ENCODE assay signal across 11 cellular contexts in genomic region chr21:46425566-46425965, GRCh38. TPM values are rescaled to one million over a fixed set of nuclear protein-coding genes. Genes with fewer than 3 reads are reported as not detected.
A peak's percentile ranks its signal among the peaks of the same experiment; 100 is the strongest.
DNase-seq lines count a peak whose midpoint lies in the region; ATAC-seq, FAIRE-seq and TF ChIP-seq lines count a peak whose summit lies in the region.
"Had no signal": no experiment of that assay in that cellular context is flagged by ENCODE, and none has a peak within 500 bp of the region (broad histone marks: within the 10 kb centered on the region; RNA-seq: fewer than 3 reads in every experiment).

No MANE protein-coding gene starts in this region.

- H3K9me3 ChIP-seq in K562 (replicated peaks; ENCODE audit: control insufficient read depth, insufficient read depth, low read depth, low read length) = no peaks in the 10 kb centered on the region
- H3K9me3 ChIP-seq: breast epithelium had no signal

- H3K79me2 ChIP-seq in K562 (ENCODE audit: control insufficient read depth, insufficient read depth, low read length) = no peaks in the 10 kb centered on the region

- no peak overlapping the region for H2AFZ ChIP-seq in K562 (ENCODE audit: low read depth, low read length)

- no peak for FAIRE-seq in K562 (lab: Jason Lieb, UNC)

- H3K27ac Mint-ChIP-seq in IgD-negative memory B cell = peak overlapping the region in 2 of 3 donors; percentile 28 to 39
- peak overlapping the region; percentile 54 for H3K27ac Mint-ChIP-seq in activated CD4-positive, alpha-beta memory T cell treated with anti-CD3 and anti-CD28 coated beads for 36 hours

- H3K27me3 Mint-ChIP-seq in IgD-negative memory B cell = no peaks in the 10 kb centered on the region
- no peaks in the 10 kb centered on the region for H3K27me3 Mint-ChIP-seq in activated CD4-positive, alpha-beta memory T cell treated with anti-CD3 and anti-CD28 coated beads for 36 hours

- no peak overlapping the region for H3K4me2 ChIP-seq in K562 (ENCODE audit: insufficient read depth, low read length)

- DNase-seq in activated CD4-positive, alpha-beta memory T cell treated with anti-CD3 and anti-CD28 coated beads for 36 hours = peak; percentile 62
- DNase-seq in K562 (ENCODE audit: extremely low read depth in 1 of 4, low spot score in 3 of 4) (no peak), cortex of kidney (lab: John Stamatoyannopoulos, UW) (no peak)
- DNase-seq in stimulated activated CD8-positive, alpha-beta memory T cell treated with anti-CD3 and anti-CD28 coated beads, Interleukin-15, amount 100 ng/mL, for 48 hours (ENCODE audit: low read depth in 2 of 2) = peak; percentile 52 to 69
- DNase-seq: right cardiac atrium had no signal

- TF ChIP-seq POLR2A in K562 (conservative IDR thresholded peaks at IDR 0.05) = no peak

- peaks cover 1% of the 10 kb centered on the region for H3K36me3 Mint-ChIP-seq in IgD-negative memory B cell
- peaks cover 12% of the 10 kb centered on the region for H3K36me3 Mint-ChIP-seq in activated CD4-positive, alpha-beta memory T cell treated with anti-CD3 and anti-CD28 coated beads for 36 hours

- no peak for TF ChIP-seq CTCF in K562 (IDR thresholded peaks at IDR 0.05 in 2 of 3, conservative IDR thresholded peaks at IDR 0.05 in 1 of 3; ENCODE audit: insufficient read depth in 2 of 3, low read depth in 1 of 3, low read length in 3 of 3)

- no peaks in the 10 kb centered on the region for H3K4me1 Mint-ChIP-seq in IgD-negative memory B cell
- H3K4me1 Mint-ChIP-seq in activated CD4-positive, alpha-beta memory T cell treated with anti-CD3 and anti-CD28 coated beads for 36 hours (ENCODE audit: low read depth) = peaks cover 11% of the 10 kb centered on the region

- H3K9me1 ChIP-seq in K562 (ENCODE audit: control insufficient read depth, insufficient read depth, low read length) = no peaks in the 10 kb centered on the region

- POLR2A ChIA-PET in activated CD4-positive, alpha-beta memory T cell treated with anti-CD3 and anti-CD28 coated beads for 36 hours (lab: Charles Lee) = interaction anchor here (0.9 kb wide), 1 partner anchor 57 kb away, joined by 4 read pairs; no protein-coding TSS in a partner anchor
- POLR2A ChIA-PET in K562 (lab: Yijun Ruan, JAX) = interaction anchor here (0.6 to 1.3 kb wide), 2 partner anchors 8 to 107 kb away, joined by 3 read pairs; no protein-coding TSS in a partner anchor

- BruUV-seq in K562 (replicated peaks; lab: Mats Ljungman, UMichigan) = no TSS peak

- H3K27ac ChIP-seq in K562 (ENCODE audit: extremely low read depth, low read depth, low read length) = no peak overlapping the region
- H3K27ac ChIP-seq: breast epithelium had no signal

- peak overlapping the region in 1 of 2 experiments; percentile 55; a peak in 2 of 4 replicates for H3K9ac ChIP-seq in K562 (ENCODE audit: insufficient read depth in 1 of 2, low read depth in 2 of 2, low read length in 2 of 2)

- H3K9me3 Mint-ChIP-seq in IgD-negative memory B cell = no peaks in the 10 kb centered on the region
- H3K9me3 Mint-ChIP-seq in activated CD4-positive, alpha-beta memory T cell treated with anti-CD3 and anti-CD28 coated beads for 36 hours = no peaks in the 10 kb centered on the region
- H3K9me3 Mint-ChIP-seq: T-helper 1 cell treated with Interleukin-12 subunit alpha and Interleukin-12 subunit beta and Interleukin-4 antibody, amounts not matched to agents 30 μg/mL and 1 μg/mL, for 36 hours had no signal

- TF ChIP-seq RAD21 in K562 (CRISPR knock-in tag; conservative IDR thresholded peaks at IDR 0.05 in 1 of 2, IDR thresholded peaks at IDR 0.05 in 1 of 2) = no peak

- no peaks in the 10 kb centered on the region for H3K27me3 ChIP-seq in K562 (ENCODE audit: control insufficient read depth in 2 of 2, insufficient read depth in 2 of 2, low read length in 2 of 2)
- H3K27me3 ChIP-seq: breast epithelium had no signal

- CTCF ChIA-PET in activated CD4-positive, alpha-beta memory T cell treated with anti-CD3 and anti-CD28 coated beads for 36 hours (lab: Charles Lee) = no interaction called here
- CTCF ChIA-PET in K562 (lab: Yijun Ruan, JAX; ENCODE audit: low intra/inter-chr PET ratio) = no interaction called here

- H3K4me3 ChIP-seq in K562 = no peak overlapping the region
- H3K4me3 ChIP-seq: breast epithelium had no signal

- H3K4me1 ChIP-seq in K562 (replicated peaks in 1 of 2; ENCODE audit: control insufficient read depth in 2 of 2, insufficient read depth in 2 of 2, low read length in 2 of 2) = peaks cover 0 to 16% of the 10 kb centered on the region in 2 experiments; a peak in 1 of 5 replicates
- H3K4me1 ChIP-seq: breast epithelium had no signal

- intact Hi-C loops in activated CD4-positive, alpha-beta memory T cell treated with anti-CD3 and anti-CD28 coated beads for 36 hours (cut with micrococcal nuclease) = no loop called here
- intact Hi-C loops in K562 (cut with micrococcal nuclease) = no loop called here

- TF ChIP-seq EP300 in K562 (IDR thresholded peaks at IDR 0.05; ENCODE audit: low read length) = no peak

- WGBS in K562 (ENCODE audit: insufficient coverage, low coverage, missing lambda C conversion rate) = 88% methylated on average over 19 of the region's 22 CpGs

- H3K4me3 Mint-ChIP-seq in IgD-negative memory B cell = no peak overlapping the region
- H3K4me3 Mint-ChIP-seq in activated CD4-positive, alpha-beta memory T cell treated with anti-CD3 and anti-CD28 coated beads for 36 hours = no peak overlapping the region
- H3K4me3 Mint-ChIP-seq: T-helper 1 cell treated with Interleukin-12 subunit alpha and Interleukin-12 subunit beta and Interleukin-4 antibody, amounts not matched to agents 30 μg/mL and 1 μg/mL, for 36 hours had no signal

- no peaks in the 10 kb centered on the region for H4K20me1 ChIP-seq in K562 (replicated peaks; ENCODE audit: control insufficient read depth, insufficient read depth, low read length)

- peaks cover 62% of the 10 kb centered on the region for H3K36me3 ChIP-seq in K562 (ENCODE audit: control insufficient read depth, insufficient read depth, low read length)

- no peak for ATAC-seq in K562
- ATAC-seq in GM19324 (IDR thresholded peaks at IDR 0.05; ENCODE audit: low FRiP score, unreplicated experiment) = no peak
- ATAC-seq in GM18511 (IDR thresholded peaks at IDR 0.05; ENCODE audit: unreplicated experiment) = no peak
- no peak for ATAC-seq in esophagus mucosa

- in situ Hi-C loops in K562 (cut with MboI) = no loop called here

TF ChIP-seq in K562, 482 proteins besides CTCF, POLR2A, EP300 and RAD21:
- TF ChIP-seq ZBTB33 (CRISPR knock-in tag; IDR thresholded peaks at IDR 0.05) (peak; percentile 51; the same call in 1 of the 2 replicates), ILF3 (IDR thresholded peaks at IDR 0.05; ENCODE audit: borderline replicate concordance) (no peak)

RNA-seq across cellular contexts. Expression of gene DIP2A, which starts 33.1 kb away (rescaled TPM):
- polyA plus RNA-seq in IgD-negative memory B cell (7.6 TPM), K562 (2011; rRNA removed) (34.5 and 41.3 TPM in 2 replicates), K562 (2014; fragmentation: Illumina TruSeq; extraction: Trizol) (21.3 and 23.9 TPM in 2 replicates), K562 (2014; fragmentation: Nextera tagmentation; extraction: Ambion mirVana) (1 to 10 TPM; 4.3 to 4.6 TPM), K562 (2014; rRNA removed) (30.0 and 31.1 TPM in 2 replicates)
- 10 to 100 TPM; 32.0 to 35.3 TPM for total RNA-seq in activated CD4-positive, alpha-beta memory T cell treated with anti-CD3 and anti-CD28 coated beads for 36 hours
- total RNA-seq in K562 (2011; cell fraction: chromatin; rRNA removed; ENCODE audit: low replicate concordance) = 344 and 474 TPM in 2 replicates
- total RNA-seq in K562 (2011; cell fraction: nucleolus; rRNA removed) = 211 and 231 TPM in 2 replicates
- 245 and 258 TPM in 2 replicates for total RNA-seq in K562 (2011; cell fraction: nucleoplasm; rRNA removed)
- total RNA-seq in K562 (2014; rRNA removed) (13.8 and 19.7 TPM in 2 replicates), K562 (2014; rRNA removed; fragmentation: Illumina TruSeq; extraction: Trizol) (14.9 and 19.1 TPM in 2 replicates), K562 (2015; rRNA removed; fragmentation: Illumina TruSeq; extraction: Trizol) (19.6 and 20.3 TPM in 2 replicates), K562 (2021) (31.1 and 32.3 TPM in 2 replicates), esophagus mucosa (25.5 TPM)
- polyA plus RNA-seq in K562 (2011; cell fraction: cytosol; rRNA removed) = 22.5 and 24.1 TPM in 2 replicates
- 167 and 196 TPM in 2 replicates for polyA plus RNA-seq in K562 (2011; cell fraction: nucleus; rRNA removed)
- polyA plus RNA-seq in K562 (2012) = 21.7 and 36.7 TPM in 2 replicates
- polyA minus RNA-seq in K562 (2011; rRNA and poly(A)+ RNA removed) = 48.3 and 48.8 TPM in 2 replicates
- 21.6 and 23.7 TPM in 2 replicates for polyA minus RNA-seq in K562 (2011; cell fraction: cytosol; rRNA and poly(A)+ RNA removed)
- polyA minus RNA-seq in K562 (2011; cell fraction: nucleus; rRNA and poly(A)+ RNA removed) = 89.9 and 113 TPM in 2 replicates

Comparison
In these comparisons a context has a peak if more than half of its experiments do, and no peak if none do; other contexts are left out.
1. DNase-seq: peak in activated CD4-positive, alpha-beta memory T cell treated with anti-CD3 and anti-CD28 coated beads for 36 hours (single experiment) and stimulated activated CD8-positive, alpha-beta memory T cell treated with anti-CD3 and anti-CD28 coated beads, Interleukin-15, amount 100 ng/mL, for 48 hours (2 of 2); none in K562 (0 of 4) and cortex of kidney (single experiment).